27 cellular contexts compared by ENCODE assay signal in the genomic region with DNA sequence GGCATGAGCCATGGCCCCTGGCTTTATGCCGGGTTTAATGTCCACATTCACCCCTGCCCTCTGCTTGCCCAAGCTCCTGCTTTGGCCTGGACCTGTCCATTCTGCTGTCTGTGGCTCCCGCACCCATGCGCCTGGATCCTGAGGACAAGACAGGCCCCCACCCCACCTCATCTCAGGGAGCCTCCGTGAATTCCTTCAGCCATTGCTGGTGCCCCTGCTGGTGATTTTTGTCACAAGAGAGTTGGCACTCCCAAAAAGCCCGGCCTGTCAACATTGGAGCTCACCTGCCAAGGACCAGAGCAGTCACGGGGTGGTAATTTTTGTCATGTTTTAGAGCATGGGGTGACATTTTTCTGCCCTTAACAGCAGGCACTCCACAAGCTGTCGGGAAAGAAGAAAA.
"Had no signal": no experiment of that assay in that cellular context is flagged by ENCODE, and none has a peak within 500 bp of the region (broad histone marks: within the 10 kb centered on the region; RNA-seq: fewer than 3 reads in every experiment).

No MANE protein-coding gene starts in this region.

- H3K27me3 ChIP-seq: breast epithelium, MG63, Peyer's patch, SJSA1 had no signal

- H3K4me3 Mint-ChIP-seq: activated CD8-positive, alpha-beta T cell treated with anti-CD3 and anti-CD28 coated beads, Interleukin-2, amount 10 ng/mL, durations not matched to agents 7 days and 5 days; activated naive CD4-positive, alpha-beta T cell treated with anti-CD3 and anti-CD28 coated beads, Interleukin-2, amount 50 U/mL, for 24 hours; activated T-cell treated with anti-CD3 and anti-CD28 coated beads, Interleukin-2, amount 50 U/mL, for 24 hours; activated T-helper 1 cell treated with anti-CD3 and anti-CD28 coated beads, Interleukin-12 subunit alpha, Interleukin-12 subunit beta, Interleukin-2, Interleukin-4 antibody, amounts not matched to agents 30 ng/mL and 10 ng/mL and 1 ng/mL, durations not matched to agents 14 hours and 24 hours and 36 hours; T-helper 2 cell treated with Interferon-gamma antibody and Interleukin-4, amounts not matched to agents 5 μg/mL and 100 μg/mL, for 36 hours had no signal

- DNase-seq: activated CD4-positive, alpha-beta T cell treated with anti-CD3 and anti-CD28 coated beads for 48 hours; activated CD4-positive, alpha-beta T cell treated with anti-CD3 and anti-CD28 coated beads, Interleukin-2, amount 50 U/mL, for 4 hours; activated CD4-positive, CD25-positive, alpha-beta regulatory T cell treated with anti-CD3 and anti-CD28 coated beads, Interleukin-2, amount 50 U/mL, for 72 hours; activated CD8-positive, alpha-beta T cell treated with anti-CD3 and anti-CD28 coated beads, Interleukin-2, amount 10 ng/mL, durations not matched to agents 7 days and 5 days; activated effector memory CD4-positive, alpha-beta T cell treated with Interleukin-2 at 50 U/mL for 16 hours; activated naive CD4-positive, alpha-beta T cell; activated T-cell treated with anti-CD3 and anti-CD28 coated beads, Interleukin-2, amount 50 U/mL, for 24 hours; aorta; caudate nucleus; MG63; MV-4-11; NCI-H1092 treated with DMSO at 0.1 percent for 48 hours; NCI-H1417 treated with DMSO at 0.1 percent for 48 hours; NCI-H1694; NCI-H2029; NCI-H510A treated with DMSO at 0.1 percent for 48 hours; NCI-H69; NK-92 treated with Interleukin-12 subunit alpha and Interleukin-12 subunit beta, amount 100 ng/mL, for 24 hours; Peyer's patch; Right ventricle myocardium superior; SW 1271 had no signal

- H3K27me3 Mint-ChIP-seq: activated naive CD4-positive, alpha-beta T cell treated with anti-CD3 and anti-CD28 coated beads, Interleukin-2, amount 50 U/mL, for 24 hours; activated T-cell treated with anti-CD3 and anti-CD28 coated beads, Interleukin-2, amount 50 U/mL, for 24 hours had no signal

- H3K36me3 Mint-ChIP-seq: activated naive CD4-positive, alpha-beta T cell treated with anti-CD3 and anti-CD28 coated beads, Interleukin-2, amount 50 U/mL, for 24 hours had no signal

- H3K27ac Mint-ChIP-seq: activated CD8-positive, alpha-beta T cell treated with anti-CD3 and anti-CD28 coated beads, Interleukin-2, amount 10 ng/mL, durations not matched to agents 7 days and 5 days; activated naive CD4-positive, alpha-beta T cell treated with anti-CD3 and anti-CD28 coated beads, Interleukin-2, amount 50 U/mL, for 24 hours; activated T-cell treated with anti-CD3 and anti-CD28 coated beads, Interleukin-2, amount 50 U/mL, for 24 hours; activated T-helper 1 cell treated with anti-CD3 and anti-CD28 coated beads, Interleukin-12 subunit alpha, Interleukin-12 subunit beta, Interleukin-2, Interleukin-4 antibody, amounts not matched to agents 30 ng/mL and 10 ng/mL and 1 ng/mL, durations not matched to agents 14 hours and 24 hours and 36 hours; T-helper 2 cell treated with Interferon-gamma antibody and Interleukin-4, amounts not matched to agents 5 μg/mL and 100 μg/mL, for 36 hours had no signal

- H3K4me1 Mint-ChIP-seq: activated naive CD4-positive, alpha-beta T cell treated with anti-CD3 and anti-CD28 coated beads, Interleukin-2, amount 50 U/mL, for 24 hours had no signal

- H3K4me3 ChIP-seq: breast epithelium, MG63, Peyer's patch, SJSA1 had no signal

- H3K4me1 ChIP-seq: breast epithelium, Peyer's patch, SJSA1 had no signal

- H3K27ac ChIP-seq: breast epithelium, Peyer's patch, RWPE1, SJSA1 had no signal

- H3K36me3 ChIP-seq: breast epithelium, MG63, Peyer's patch, SJSA1 had no signal

- H3K9me3 ChIP-seq: breast epithelium, MG63, Peyer's patch, SJSA1 had no signal

- H3K9me3 Mint-ChIP-seq: activated naive CD4-positive, alpha-beta T cell treated with anti-CD3 and anti-CD28 coated beads, Interleukin-2, amount 50 U/mL, for 24 hours; T-helper 2 cell treated with Interferon-gamma antibody and Interleukin-4, amounts not matched to agents 5 μg/mL and 100 μg/mL, for 36 hours had no signal
